ENCODE assay signal across 25 cellular contexts in the genomic region with DNA sequence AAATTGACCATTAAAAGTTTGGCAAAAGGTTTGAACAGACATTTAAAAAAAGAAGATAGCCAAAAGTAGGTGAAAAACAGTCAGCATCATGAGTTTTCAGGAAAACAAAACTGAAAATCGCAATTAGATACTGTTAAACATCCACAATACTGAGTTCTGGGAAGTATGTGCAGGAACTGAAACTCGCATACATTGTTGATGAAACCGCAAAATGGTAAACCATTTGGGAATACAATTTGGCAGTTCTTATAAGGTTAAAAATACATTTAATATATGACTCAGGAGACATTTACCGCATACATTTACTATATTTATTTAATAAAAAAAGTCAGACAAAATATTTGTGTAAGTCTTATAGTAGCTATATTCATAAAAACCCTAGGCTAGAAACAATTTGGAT.
"Had no signal": no experiment of that assay in that cellular context is flagged by ENCODE, and none has a peak within 500 bp of the region (broad histone marks: within the 10 kb centered on the region; RNA-seq: fewer than 3 reads in every experiment).

No MANE protein-coding gene starts in this region.

- H3K9me3 Mint-ChIP-seq: activated CD4-positive, alpha-beta T cell treated with anti-CD3 and anti-CD28 coated beads, Interleukin-2, amount 10 ng/mL, durations not matched to agents 24 days and 14 days; activated naive CD4-positive, alpha-beta T cell treated with anti-CD3 and anti-CD28 coated beads, Interleukin-2, amount 10 ng/mL, durations not matched to agents 7 days and 5 days; activated naive CD8-positive, alpha-beta T cell treated with anti-CD3 and anti-CD28 coated beads, Interleukin-2, amount 10 ng/mL, durations not matched to agents 7 days and 5 days; activated T-helper 1 cell treated with anti-CD3 and anti-CD28 coated beads, Interleukin-12 subunit alpha, Interleukin-12 subunit beta, Interleukin-2, Interleukin-4 antibody, amounts not matched to agents 30 ng/mL and 10 ng/mL and 1 ng/mL, durations not matched to agents 14 hours and 24 hours and 36 hours; mesothelial cell of epicardium; neural crest cell had no signal

- H3K27me3 Mint-ChIP-seq: activated CD4-positive, alpha-beta memory T cell treated with anti-CD3 and anti-CD28 coated beads for 36 hours; activated CD4-positive, alpha-beta T cell treated with anti-CD3 and anti-CD28 coated beads, Interleukin-2, amount 10 ng/mL, durations not matched to agents 24 days and 14 days; activated naive CD4-positive, alpha-beta T cell treated with anti-CD3 and anti-CD28 coated beads, Interleukin-2, amount 10 ng/mL, durations not matched to agents 7 days and 5 days; activated naive CD8-positive, alpha-beta T cell treated with anti-CD3 and anti-CD28 coated beads, Interleukin-2, amount 10 ng/mL, durations not matched to agents 7 days and 5 days; effector memory CD8-positive, alpha-beta T cell; naive thymus-derived CD4-positive, alpha-beta T cell had no signal

- H3K4me3 Mint-ChIP-seq: activated CD4-positive, alpha-beta memory T cell treated with anti-CD3 and anti-CD28 coated beads for 36 hours; activated CD4-positive, alpha-beta T cell treated with anti-CD3 and anti-CD28 coated beads, Interleukin-2, amount 10 ng/mL, durations not matched to agents 24 days and 14 days; activated naive CD4-positive, alpha-beta T cell treated with anti-CD3 and anti-CD28 coated beads, Interleukin-2, amount 10 ng/mL, durations not matched to agents 7 days and 5 days; activated naive CD8-positive, alpha-beta T cell treated with anti-CD3 and anti-CD28 coated beads, Interleukin-2, amount 10 ng/mL, durations not matched to agents 7 days and 5 days; activated T-helper 1 cell treated with anti-CD3 and anti-CD28 coated beads, Interleukin-12 subunit alpha, Interleukin-12 subunit beta, Interleukin-2, Interleukin-4 antibody, amounts not matched to agents 30 ng/mL and 10 ng/mL and 1 ng/mL, durations not matched to agents 14 hours and 24 hours and 36 hours; effector memory CD8-positive, alpha-beta T cell; mesothelial cell of epicardium; naive thymus-derived CD4-positive, alpha-beta T cell; neural crest cell had no signal

- H3K36me3 Mint-ChIP-seq: activated CD4-positive, alpha-beta memory T cell treated with anti-CD3 and anti-CD28 coated beads for 36 hours; activated naive CD4-positive, alpha-beta T cell treated with anti-CD3 and anti-CD28 coated beads, Interleukin-2, amount 10 ng/mL, durations not matched to agents 7 days and 5 days; activated naive CD8-positive, alpha-beta T cell treated with anti-CD3 and anti-CD28 coated beads, Interleukin-2, amount 10 ng/mL, durations not matched to agents 7 days and 5 days; mesothelial cell of epicardium; naive thymus-derived CD4-positive, alpha-beta T cell had no signal

- H3K27ac Mint-ChIP-seq: activated CD4-positive, alpha-beta memory T cell treated with anti-CD3 and anti-CD28 coated beads for 36 hours; activated CD4-positive, alpha-beta T cell treated with anti-CD3 and anti-CD28 coated beads, Interleukin-2, amount 10 ng/mL, durations not matched to agents 24 days and 14 days; activated naive CD4-positive, alpha-beta T cell treated with anti-CD3 and anti-CD28 coated beads, Interleukin-2, amount 10 ng/mL, durations not matched to agents 7 days and 5 days; activated naive CD8-positive, alpha-beta T cell treated with anti-CD3 and anti-CD28 coated beads, Interleukin-2, amount 10 ng/mL, durations not matched to agents 7 days and 5 days; activated T-helper 1 cell treated with anti-CD3 and anti-CD28 coated beads, Interleukin-12 subunit alpha, Interleukin-12 subunit beta, Interleukin-2, Interleukin-4 antibody, amounts not matched to agents 30 ng/mL and 10 ng/mL and 1 ng/mL, durations not matched to agents 14 hours and 24 hours and 36 hours; effector memory CD8-positive, alpha-beta T cell; mesothelial cell of epicardium; naive thymus-derived CD4-positive, alpha-beta T cell had no signal

- H3K27ac ChIP-seq: heart left ventricle, spleen, suprapubic skin, tibial artery had no signal

- H3K9me3 ChIP-seq: heart left ventricle, spleen, suprapubic skin, tibial artery had no signal

- H3K4me1 Mint-ChIP-seq: activated CD4-positive, alpha-beta T cell treated with anti-CD3 and anti-CD28 coated beads, Interleukin-2, amount 10 ng/mL, durations not matched to agents 24 days and 14 days; activated naive CD4-positive, alpha-beta T cell treated with anti-CD3 and anti-CD28 coated beads, Interleukin-2, amount 10 ng/mL, durations not matched to agents 7 days and 5 days; activated naive CD8-positive, alpha-beta T cell treated with anti-CD3 and anti-CD28 coated beads, Interleukin-2, amount 10 ng/mL, durations not matched to agents 7 days and 5 days; mesothelial cell of epicardium; naive thymus-derived CD4-positive, alpha-beta T cell; neural crest cell had no signal

- H3K4me1 ChIP-seq: heart left ventricle, spleen, suprapubic skin, tibial artery had no signal

- DNase-seq: activated CD4-positive, alpha-beta memory T cell treated with anti-CD3 and anti-CD28 coated beads for 36 hours; activated CD4-positive, alpha-beta T cell treated with anti-CD3 and anti-CD28 coated beads, Interleukin-2, amount 10 ng/mL, durations not matched to agents 24 days and 14 days; activated CD4-positive, CD25-positive, alpha-beta regulatory T cell treated with anti-CD3 and anti-CD28 coated beads, Interleukin-2, amount 50 U/mL, for 72 hours; activated CD8-positive, alpha-beta memory T cell treated with anti-CD3 and anti-CD28 coated beads, Interleukin-2, amount 50 U/mL, for 4 hours; activated effector memory CD4-positive, alpha-beta T cell treated with anti-CD3 and anti-CD28 coated beads, Interleukin-2, amount 50 U/mL, for 16 hours; activated naive CD4-positive, alpha-beta T cell treated with anti-CD3 and anti-CD28 coated beads, Interleukin-2, amount 10 ng/mL, durations not matched to agents 7 days and 5 days; activated naive CD8-positive, alpha-beta T cell treated with anti-CD3 and anti-CD28 coated beads, Interleukin-2, amount 10 ng/mL, durations not matched to agents 7 days and 5 days; activated T-cell treated with anti-CD3 and anti-CD28 coated beads, Interleukin-2, amount 50 U/mL, for 1 hour; caudate nucleus; cortex of kidney; effector memory CD8-positive, alpha-beta T cell; foreskin fibroblast; heart left ventricle; naive thymus-derived CD4-positive, alpha-beta T cell; nucleus accumbens; posterior cingulate gyrus; right cardiac atrium; spleen; stimulated activated naive CD4-positive, alpha-beta T cell; T1000; tibial artery had no signal

- H3K27me3 ChIP-seq: heart left ventricle, spleen, suprapubic skin, tibial artery had no signal

- H3K4me3 ChIP-seq: heart left ventricle, spleen, suprapubic skin, tibial artery had no signal

- H3K36me3 ChIP-seq: heart left ventricle, spleen, suprapubic skin, tibial artery had no signal
